In the genomic region with DNA sequence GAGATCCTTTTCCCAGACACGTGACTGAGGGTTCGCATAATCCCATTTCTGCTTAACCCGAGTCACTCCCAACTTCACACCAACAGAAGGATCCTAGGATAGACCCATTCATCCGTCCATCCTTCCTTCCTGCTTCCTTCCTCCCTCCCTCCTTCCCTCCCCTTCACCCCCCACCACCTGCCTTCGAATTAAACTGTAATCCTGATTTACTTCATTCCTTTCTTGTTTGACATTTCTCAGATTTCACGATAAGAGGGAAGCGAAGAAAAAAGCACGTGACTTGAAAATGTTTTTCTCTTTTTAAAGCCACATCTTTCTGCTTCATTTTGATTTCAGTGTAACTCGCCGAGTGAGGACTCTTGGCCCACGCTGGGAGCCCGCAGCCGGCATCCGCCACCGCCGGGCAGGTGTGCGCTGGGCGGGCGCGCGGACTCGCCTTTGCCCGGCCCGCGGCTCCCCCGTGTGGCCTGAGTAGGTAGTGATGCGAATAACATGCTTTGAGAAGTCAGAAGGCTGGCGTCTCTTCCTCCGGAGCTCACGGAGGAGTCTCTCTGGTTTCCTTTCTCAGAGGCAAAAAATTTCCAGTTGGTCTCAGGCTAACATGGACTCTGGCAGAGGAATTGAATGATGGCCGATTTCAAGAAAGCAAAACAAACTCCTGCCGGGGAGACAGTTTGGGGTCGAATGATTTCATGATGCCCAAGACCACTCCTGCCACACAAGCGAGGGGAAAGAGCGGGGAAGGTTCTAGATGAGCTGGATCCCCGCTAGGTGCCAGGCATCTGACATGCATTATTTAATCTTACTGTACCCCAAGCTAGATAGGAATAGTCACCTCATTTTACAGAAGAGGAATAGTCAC, we compare ENCODE assay signal across 8 cellular contexts.
DNase-seq lines count a peak whose midpoint lies in the region; ATAC-seq and TF ChIP-seq lines count a peak whose summit lies in the region.

No MANE protein-coding gene starts in this region.

- POLR2A ChIA-PET in WTC11 (lab: Charles Lee) = no interaction called here

- no peaks in the 10 kb centered on the region for H3K36me3 ChIP-seq in breast epithelium

- DNase-seq in SKM-1 treated with dmso at 0.1 percent for 144 hours (lab: John Stamatoyannopoulos, UW; ENCODE audit: unreplicated experiment) (peak; percentile 44), SKM-1 (lab: John Stamatoyannopoulos, UW; ENCODE audit: unreplicated experiment) (no peak), NCI-H2107 (lab: John Stamatoyannopoulos, UW) (peak; percentile 38), WTC11 (ENCODE audit: low spot score) (peak; percentile 91), breast epithelium (ENCODE audit: low spot score in 2 of 2) (peak; percentile 80 to 84), iris pigment epithelial cell (ENCODE audit: low read depth) (peak; percentile 63)
- DNase-seq in stimulated activated CD4-positive, alpha-beta T cell treated with anti-CD3 and anti-CD28 coated beads, Interleukin-15, amount 100 ng/mL, for 1 hour (ENCODE audit: low read depth in 1 of 2, low spot score in 1 of 2) = peak; percentile 72 to 76

- peak overlapping the region; percentile 61 for H3K4me3 Mint-ChIP-seq in WTC11

- CTCF ChIA-PET in WTC11 (lab: Charles Lee) = interaction anchor here (0.6 to 1.2 kb wide), 21 partner anchors 9 to 804 kb away, joined by 3 to 18 read pairs (median 4); no protein-coding TSS in a partner anchor

- H3K4me1 ChIP-seq in breast epithelium = peaks cover 0 to 4% of the 10 kb centered on the region in 2 donors

- H3K4me1 Mint-ChIP-seq in WTC11 = peaks cover 10% of the 10 kb centered on the region

- no peak for TF ChIP-seq POLR2A in breast epithelium (IDR thresholded peaks at IDR 0.05)

- H3K36me3 Mint-ChIP-seq in WTC11 = no peaks in the 10 kb centered on the region

- intact Hi-C loops in breast epithelium (cut with DNase I; ENCODE audit: low total_unique reads) = no loop called here

- no peaks in the 10 kb centered on the region for H3K9me3 ChIP-seq in breast epithelium

- no peak overlapping the region for H3K27ac Mint-ChIP-seq in WTC11

- TF ChIP-seq CTCF in WTC11 (IDR thresholded peaks at IDR 0.05) (peak; percentile 89), breast epithelium (IDR thresholded peaks at IDR 0.05) (peak; percentile 90 to 95 (median 91))

- no peaks in the 10 kb centered on the region for H3K9me3 Mint-ChIP-seq in WTC11

- ATAC-seq in HG02852 (IDR thresholded peaks at IDR 0.05; ENCODE audit: unreplicated experiment) (peak; percentile 90), WTC11 (peak; percentile 95)

- peak overlapping the region; percentile 8 to 31 for H3K27ac ChIP-seq in breast epithelium

- peaks cover 20% of the 10 kb centered on the region for H3K27me3 Mint-ChIP-seq in WTC11 (ENCODE audit: low read depth)

- H3K4me3 ChIP-seq in breast epithelium = peak overlapping the region in 2 of 3 donors; percentile 27 to 54

- H3K27me3 ChIP-seq in breast epithelium = no peaks in the 10 kb centered on the region

TF ChIP-seq in WTC11, 78 proteins besides CTCF, POLR2A, EP300 and RAD21:
- 0 out of 2 replicates have a peak, but pooled peaks have one; percentile 78 for TF ChIP-seq HMGXB4 (CRISPR knock-in tag; IDR thresholded peaks at IDR 0.05)
- TF ChIP-seq, protein P1, sequence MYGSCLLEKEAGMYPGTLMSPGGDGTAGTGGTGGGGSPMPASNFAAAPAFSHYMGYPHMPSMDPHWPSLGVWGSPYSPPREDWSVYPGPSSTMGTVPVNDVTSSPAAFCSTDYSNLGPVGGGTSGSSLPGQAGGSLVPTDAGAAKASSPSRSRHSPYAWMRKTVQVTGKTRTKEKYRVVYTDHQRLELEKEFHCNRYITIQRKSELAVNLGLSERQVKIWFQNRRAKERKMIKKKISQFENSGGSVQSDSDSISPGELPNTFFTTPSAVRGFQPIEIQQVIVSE (CRISPR knock-in tag; IDR thresholded peaks at IDR 0.05; ENCODE audit: borderline replicate concordance) = no peak
- TF ChIP-seq, protein P2, sequence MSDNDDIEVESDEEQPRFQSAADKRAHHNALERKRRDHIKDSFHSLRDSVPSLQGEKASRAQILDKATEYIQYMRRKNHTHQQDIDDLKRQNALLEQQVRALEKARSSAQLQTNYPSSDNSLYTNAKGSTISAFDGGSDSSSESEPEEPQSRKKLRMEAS (CRISPR knock-in tag; IDR thresholded peaks at IDR 0.05) = peak; percentile 71; the same call in 1 of the 2 replicates
- TF ChIP-seq ZNF232 (CRISPR knock-in tag; IDR thresholded peaks at IDR 0.05) = 0 out of 2 replicates have a peak, but pooled peaks have one; percentile 32
- peak; percentile 59; the same call in 1 of the 2 replicates for TF ChIP-seq ZNF423 (CRISPR knock-in tag; IDR thresholded peaks at IDR 0.05)
- TF ChIP-seq EMX1 (CRISPR knock-in tag; IDR thresholded peaks at IDR 0.05) = no peak
- TF ChIP-seq SP1 (CRISPR knock-in tag; conservative IDR thresholded peaks at IDR 0.05) = peak; percentile 29; the same call in 1 of the 2 replicates
- TF ChIP-seq USF2 (CRISPR knock-in tag; IDR thresholded peaks at IDR 0.05) = peak; percentile 66
- TF ChIP-seq, protein P3, sequence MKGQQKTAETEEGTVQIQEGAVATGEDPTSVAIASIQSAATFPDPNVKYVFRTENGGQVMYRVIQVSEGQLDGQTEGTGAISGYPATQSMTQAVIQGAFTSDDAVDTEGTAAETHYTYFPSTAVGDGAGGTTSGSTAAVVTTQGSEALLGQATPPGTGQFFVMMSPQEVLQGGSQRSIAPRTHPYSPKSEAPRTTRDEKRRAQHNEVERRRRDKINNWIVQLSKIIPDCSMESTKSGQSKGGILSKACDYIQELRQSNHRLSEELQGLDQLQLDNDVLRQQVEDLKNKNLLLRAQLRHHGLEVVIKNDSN (CRISPR knock-in tag; IDR thresholded peaks at IDR 0.05) = 0 out of 2 replicates have a peak, but pooled peaks have one; percentile 30
- no peak for TF ChIP-seq ZNF281 (CRISPR knock-in tag; IDR thresholded peaks at IDR 0.05)
- no peak for TF ChIP-seq STAT6 (CRISPR knock-in tag; conservative IDR thresholded peaks at IDR 0.05; ENCODE audit: low read depth)
- no peak for TF ChIP-seq FOXP1 (CRISPR knock-in tag; IDR thresholded peaks at IDR 0.05; ENCODE audit: borderline replicate concordance)
- TF ChIP-seq CREB1 (CRISPR knock-in tag; IDR thresholded peaks at IDR 0.05) = no peak
